1 cellular context compared by ENCODE assay signal in the genomic region with DNA sequence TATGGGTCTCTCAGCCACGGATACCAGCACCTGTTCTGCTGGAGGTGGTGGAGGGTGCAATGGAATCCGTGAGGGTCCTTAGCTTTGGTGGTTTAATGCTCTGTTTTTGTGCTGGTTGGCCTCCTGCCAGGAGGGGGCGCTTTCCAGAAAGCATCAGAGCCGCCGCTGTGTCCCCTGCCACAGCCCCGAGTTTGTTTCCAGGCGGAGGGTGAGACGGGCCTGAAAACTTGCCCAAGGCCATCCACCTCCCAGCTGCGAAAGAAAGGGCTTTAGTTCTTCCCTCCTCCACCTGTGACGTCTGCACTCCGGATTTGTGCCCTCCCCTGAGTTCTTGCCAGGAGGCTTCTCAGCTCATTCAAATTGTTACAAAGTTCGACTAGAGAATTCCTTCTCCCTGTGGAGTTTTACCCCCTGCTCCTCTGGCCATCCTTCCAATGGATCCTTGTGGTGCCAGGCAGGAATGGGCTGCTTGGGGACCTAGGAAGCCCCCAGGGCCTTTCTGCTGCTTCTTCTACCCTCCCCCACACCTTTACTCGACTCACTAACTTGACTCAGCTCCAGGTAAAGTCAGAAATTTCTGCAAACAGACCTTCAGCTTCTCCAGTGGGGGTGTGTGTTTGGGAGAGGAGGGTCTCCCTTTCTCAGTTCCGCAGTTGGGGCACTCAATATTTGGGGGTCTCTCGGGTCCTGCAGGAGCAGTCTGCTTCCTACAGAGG.
TF ChIP-seq lines count a peak whose summit lies in the region.

No MANE protein-coding gene starts in this region.

TF ChIP-seq in HepG2, 621 proteins besides CTCF, POLR2A, EP300 and RAD21 (continued from another document):
- TF ChIP-seq, protein P1, sequence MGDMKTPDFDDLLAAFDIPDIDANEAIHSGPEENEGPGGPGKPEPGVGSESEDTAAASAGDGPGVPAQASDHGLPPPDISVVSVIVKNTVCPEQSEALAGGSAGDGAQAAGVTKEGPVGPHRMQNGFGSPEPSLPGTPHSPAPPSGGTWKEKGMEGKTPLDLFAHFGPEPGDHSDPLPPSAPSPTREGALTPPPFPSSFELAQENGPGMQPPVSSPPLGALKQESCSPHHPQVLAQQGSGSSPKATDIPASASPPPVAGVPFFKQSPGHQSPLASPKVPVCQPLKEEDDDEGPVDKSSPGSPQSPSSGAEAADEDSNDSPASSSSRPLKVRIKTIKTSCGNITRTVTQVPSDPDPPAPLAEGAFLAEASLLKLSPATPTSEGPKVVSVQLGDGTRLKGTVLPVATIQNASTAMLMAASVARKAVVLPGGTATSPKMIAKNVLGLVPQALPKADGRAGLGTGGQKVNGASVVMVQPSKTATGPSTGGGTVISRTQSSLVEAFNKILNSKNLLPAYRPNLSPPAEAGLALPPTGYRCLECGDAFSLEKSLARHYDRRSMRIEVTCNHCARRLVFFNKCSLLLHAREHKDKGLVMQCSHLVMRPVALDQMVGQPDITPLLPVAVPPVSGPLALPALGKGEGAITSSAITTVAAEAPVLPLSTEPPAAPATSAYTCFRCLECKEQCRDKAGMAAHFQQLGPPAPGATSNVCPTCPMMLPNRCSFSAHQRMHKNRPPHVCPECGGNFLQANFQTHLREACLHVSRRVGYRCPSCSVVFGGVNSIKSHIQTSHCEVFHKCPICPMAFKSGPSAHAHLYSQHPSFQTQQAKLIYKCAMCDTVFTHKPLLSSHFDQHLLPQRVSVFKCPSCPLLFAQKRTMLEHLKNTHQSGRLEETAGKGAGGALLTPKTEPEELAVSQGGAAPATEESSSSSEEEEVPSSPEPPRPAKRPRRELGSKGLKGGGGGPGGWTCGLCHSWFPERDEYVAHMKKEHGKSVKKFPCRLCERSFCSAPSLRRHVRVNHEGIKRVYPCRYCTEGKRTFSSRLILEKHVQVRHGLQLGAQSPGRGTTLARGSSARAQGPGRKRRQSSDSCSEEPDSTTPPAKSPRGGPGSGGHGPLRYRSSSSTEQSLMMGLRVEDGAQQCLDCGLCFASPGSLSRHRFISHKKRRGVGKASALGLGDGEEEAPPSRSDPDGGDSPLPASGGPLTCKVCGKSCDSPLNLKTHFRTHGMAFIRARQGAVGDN (CRISPR knock-in tag; IDR thresholded peaks at IDR 0.05): no peak
- TF ChIP-seq ZFP36L1 (CRISPR knock-in tag; IDR thresholded peaks at IDR 0.05): no peak
- peak; percentile 64; the same call in 1 of the 2 replicates for TF ChIP-seq ZMYM4 (CRISPR knock-in tag; IDR thresholded peaks at IDR 0.05)
- TF ChIP-seq ZNF570 (CRISPR knock-in tag; IDR thresholded peaks at IDR 0.05; ENCODE audit: borderline replicate concordance): no peak
- TF ChIP-seq NFE2L2 (IDR thresholded peaks at IDR 0.05; ENCODE audit: low read length): no peak
- TF ChIP-seq, protein P2, sequence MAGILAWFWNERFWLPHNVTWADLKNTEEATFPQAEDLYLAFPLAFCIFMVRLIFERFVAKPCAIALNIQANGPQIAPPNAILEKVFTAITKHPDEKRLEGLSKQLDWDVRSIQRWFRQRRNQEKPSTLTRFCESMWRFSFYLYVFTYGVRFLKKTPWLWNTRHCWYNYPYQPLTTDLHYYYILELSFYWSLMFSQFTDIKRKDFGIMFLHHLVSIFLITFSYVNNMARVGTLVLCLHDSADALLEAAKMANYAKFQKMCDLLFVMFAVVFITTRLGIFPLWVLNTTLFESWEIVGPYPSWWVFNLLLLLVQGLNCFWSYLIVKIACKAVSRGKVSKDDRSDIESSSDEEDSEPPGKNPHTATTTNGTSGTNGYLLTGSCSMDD (CRISPR knock-in tag; IDR thresholded peaks at IDR 0.05): 0 out of 2 replicates have a peak, but pooled peaks have one; percentile 3
- TF ChIP-seq STAG1 (CRISPR knock-in tag; IDR thresholded peaks at IDR 0.05): peak; percentile 11; the same call in 1 of the 2 replicates
- TF ChIP-seq REXO4 (CRISPR knock-in tag; IDR thresholded peaks at IDR 0.05; ENCODE audit: borderline replicate concordance): no peak
- TF ChIP-seq, protein P3, sequence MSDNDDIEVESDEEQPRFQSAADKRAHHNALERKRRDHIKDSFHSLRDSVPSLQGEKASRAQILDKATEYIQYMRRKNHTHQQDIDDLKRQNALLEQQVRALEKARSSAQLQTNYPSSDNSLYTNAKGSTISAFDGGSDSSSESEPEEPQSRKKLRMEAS (IDR thresholded peaks at IDR 0.05): no peak
- TF ChIP-seq ZNF280B (CRISPR knock-in tag; IDR thresholded peaks at IDR 0.05; ENCODE audit: borderline replicate concordance): no peak
- peak; percentile 52; the same call in 1 of the 2 replicates for TF ChIP-seq POGZ (CRISPR knock-in tag; IDR thresholded peaks at IDR 0.05)
- no peak for TF ChIP-seq E2F1 (CRISPR knock-in tag; IDR thresholded peaks at IDR 0.05)
- no peak for TF ChIP-seq ZBTB26 (CRISPR knock-in tag; IDR thresholded peaks at IDR 0.05; ENCODE audit: borderline replicate concordance)
- no peak for TF ChIP-seq NFKBIZ (CRISPR knock-in tag; IDR thresholded peaks at IDR 0.05)
- no peak for TF ChIP-seq SMAD3 (CRISPR knock-in tag; IDR thresholded peaks at IDR 0.05)
- TF ChIP-seq ZNF350 (CRISPR knock-in tag; IDR thresholded peaks at IDR 0.05; ENCODE audit: borderline replicate concordance, low read depth): 0 out of 2 replicates have a peak, but pooled peaks have one; percentile 20
- no peak for TF ChIP-seq RBAK (CRISPR knock-in tag; IDR thresholded peaks at IDR 0.05)
- TF ChIP-seq PBX3 (CRISPR knock-in tag; IDR thresholded peaks at IDR 0.05; ENCODE audit: borderline replicate concordance): no peak
- TF ChIP-seq ZNF510 (CRISPR knock-in tag; IDR thresholded peaks at IDR 0.05; ENCODE audit: low read depth): no peak
- TF ChIP-seq SIX4 (CRISPR knock-in tag; IDR thresholded peaks at IDR 0.05): no peak
- TF ChIP-seq RFX3 (CRISPR knock-in tag; IDR thresholded peaks at IDR 0.05): no peak
- TF ChIP-seq ARHGAP35 (CRISPR knock-in tag; IDR thresholded peaks at IDR 0.05; ENCODE audit: borderline replicate concordance): no peak
- no peak for TF ChIP-seq ZEB1 (IDR thresholded peaks at IDR 0.05; ENCODE audit: insufficient replicate concordance, low read depth)
- no peak for TF ChIP-seq MED8 (CRISPR knock-in tag; IDR thresholded peaks at IDR 0.05; ENCODE audit: insufficient replicate concordance)
- 0 out of 2 replicates have a peak, but pooled peaks have one; percentile 24 for TF ChIP-seq ZNF709 (CRISPR knock-in tag; IDR thresholded peaks at IDR 0.05)
- peak; percentile 26; the same call in 1 of the 2 replicates for TF ChIP-seq HOXA3 (CRISPR knock-in tag; IDR thresholded peaks at IDR 0.05)
- TF ChIP-seq NR2F1 (CRISPR knock-in tag; IDR thresholded peaks at IDR 0.05): no peak
- TF ChIP-seq CENPT (CRISPR knock-in tag; IDR thresholded peaks at IDR 0.05; ENCODE audit: low read depth): no peak
- TF ChIP-seq ZNF576 (CRISPR knock-in tag; IDR thresholded peaks at IDR 0.05): 0 out of 2 replicates have a peak, but pooled peaks have one; percentile 23
- no peak for TF ChIP-seq ZNF10 (CRISPR knock-in tag; IDR thresholded peaks at IDR 0.05; ENCODE audit: borderline replicate concordance, low read depth)
